In genomic region chr13:46553521-46553885, GRCh38 we compare ENCODE assay signal across 8 cellular contexts. TPM values are rescaled to one million over a fixed set of nuclear protein-coding genes. Genes with fewer than 3 reads are reported as not detected.
DNase-seq lines count a peak whose midpoint lies in the region; ATAC-seq and TF ChIP-seq lines count a peak whose summit lies in the region.

No MANE protein-coding gene starts in this region.

- H3K27ac ChIP-seq in 22Rv1 (peak overlapping the region; percentile 58), RWPE2 (ENCODE audit: poor library complexity, severe bottlenecking) (peak overlapping the region; percentile 88), epithelial cell of prostate (peak overlapping the region; percentile 79)

- peak overlapping the region; percentile 96 for H3K4me3 ChIP-seq in RWPE2 (ENCODE audit: severe bottlenecking)
- peak overlapping the region; percentile 78 for H3K4me3 ChIP-seq in neuron (ENCODE audit: low read length)

- TF ChIP-seq CTCF in 22Rv1 (IDR thresholded peaks at IDR 0.05), result no peak
- TF ChIP-seq CTCF in RWPE2 (IDR thresholded peaks at IDR 0.05; ENCODE audit: poor library complexity, severe bottlenecking), result no peak

- H3K9me3 ChIP-seq in RWPE2 (ENCODE audit: severe bottlenecking), result no peaks in the 10 kb centered on the region
- H3K9me3 ChIP-seq in neuron (ENCODE audit: low read length), result no peaks in the 10 kb centered on the region

- H3K36me3 ChIP-seq in RWPE2 (ENCODE audit: low read depth) (no peaks in the 10 kb centered on the region), neuron (ENCODE audit: insufficient read depth, low read length) (no peaks in the 10 kb centered on the region)

- ATAC-seq in GM21515 (IDR thresholded peaks at IDR 0.05; ENCODE audit: unreplicated experiment), result peak; percentile 2
- no peak; the same call in 2 of the 3 replicates for ATAC-seq in RWPE2 (ENCODE audit: low read depth)

- H3K4me1 ChIP-seq in RWPE2 (ENCODE audit: insufficient read depth, poor library complexity, severe bottlenecking) (no peaks in the 10 kb centered on the region), neuron (ENCODE audit: insufficient read depth, low read length) (peaks cover 17% of the 10 kb centered on the region)

- H3K27me3 ChIP-seq in RWPE2 (ENCODE audit: insufficient read depth, poor library complexity, severe bottlenecking) (no peaks in the 10 kb centered on the region), neuron (ENCODE audit: insufficient read depth, low read length) (no peaks in the 10 kb centered on the region)

- DNase-seq in RWPE2 (ENCODE audit: low spot score), result no peak
- no peak for DNase-seq in epithelial cell of prostate (ENCODE audit: low read depth, low spot score)
- DNase-seq in NCI-H2029 treated with DMSO at 0.1 percent for 48 hours (lab: John Stamatoyannopoulos, UW), result no peak
- no peak for DNase-seq in SK-N-DZ (ENCODE audit: low spot score)
- no peak for DNase-seq in GM03348 (ENCODE audit: low spot score)

- H2AFZ ChIP-seq in neuron (ENCODE audit: low read depth, low read length), result peak overlapping the region; percentile 89

RNA-seq across cellular contexts. Expression of gene LRCH1, which starts 0.5 kb away (rescaled TPM):
- 3.9 and 4.9 TPM in 2 replicates for polyA plus RNA-seq in SK-N-DZ (2014; cell fraction: cytosol; rRNA removed)
- 3.6 and 6.9 TPM in 2 replicates for polyA plus RNA-seq in SK-N-DZ (2014; cell fraction: nucleus; rRNA removed)
